ENCODE assay signal across 27 cellular contexts in genomic region chr10:76230866-76231257, GRCh38.
DNase-seq lines count a peak whose midpoint lies in the region; ATAC-seq, FAIRE-seq and TF ChIP-seq lines count a peak whose summit lies in the region.
"Had no signal": no experiment of that assay in that cellular context is flagged by ENCODE, and none has a peak within 500 bp of the region (broad histone marks: within the 10 kb centered on the region; RNA-seq: fewer than 3 reads in every experiment).

No MANE protein-coding gene starts in this region.

- no peak for ATAC-seq in HG03039 (IDR thresholded peaks at IDR 0.05; ENCODE audit: unreplicated experiment)
- ATAC-seq: PC-3, Right ventricle myocardium inferior had no signal

- H3K79me1 ChIP-seq in H9 (ENCODE audit: insufficient read depth, low read depth, low read length, poor library complexity, severe bottlenecking) = no peaks in the 10 kb centered on the region
- H3K79me1 ChIP-seq in H1 (ENCODE audit: low read depth, low read length) = no peaks in the 10 kb centered on the region

- peak overlapping the region in 1 of 2 experiments; percentile 4; a peak in 1 of 5 replicates for H3K4me3 Mint-ChIP-seq in H9
- H3K4me3 Mint-ChIP-seq: activated naive CD8-positive, alpha-beta T cell treated with anti-CD3 and anti-CD28 coated beads, Interleukin-2, amount 10 ng/mL, durations not matched to agents 7 days and 5 days; naive B cell had no signal

- no peak for FAIRE-seq in H1 (lab: Jason Lieb, UNC)
- FAIRE-seq: G401.6 had no signal

- POLR2A ChIA-PET in H1 (lab: Charles Lee; ENCODE audit: partially characterized antibody) = no interaction called here

- H2AFZ ChIP-seq in H9 (ENCODE audit: low read length) (no peak overlapping the region), H1 (ENCODE audit: low read length) (no peak overlapping the region), neural cell (ENCODE audit: low read depth, low read length) (no peak overlapping the region)

- H4K91ac ChIP-seq in H9 (ENCODE audit: insufficient read length, low read depth, low read length) (no peak overlapping the region), H1 (replicated peaks; ENCODE audit: insufficient read length, low read length) (no peak overlapping the region)

- H3K4me2 ChIP-seq in H9 (ENCODE audit: insufficient read depth, insufficient read length, low read length) = no peak overlapping the region
- peak overlapping the region; percentile 17 to 30; a peak in 2 of 4 replicates for H3K4me2 ChIP-seq in H1 (ENCODE audit: insufficient read depth in 1 of 2, low read depth in 2 of 2, low read length in 2 of 2)
- H3K4me2 ChIP-seq in neural cell (ENCODE audit: low read length) = no peak overlapping the region
- H3K4me2 ChIP-seq: BLaER1 treated with 17β-estradiol and CSF1 and Interleukin-3, amounts not matched to agents 10 nM and 100 nM had no signal

- no peaks in the 10 kb centered on the region for H3K9me2 ChIP-seq in neural cell (ENCODE audit: insufficient read depth, low read length)

- H2BK15ac ChIP-seq in H9 (ENCODE audit: low read depth, low read length) (no peak overlapping the region), H1 (ENCODE audit: low read length) (no peak overlapping the region)

- peaks cover 99% of the 10 kb centered on the region for H3K27me3 Mint-ChIP-seq in H9 (ENCODE audit: low read depth)
- H3K27me3 Mint-ChIP-seq: activated naive CD8-positive, alpha-beta T cell treated with anti-CD3 and anti-CD28 coated beads, Interleukin-2, amount 10 ng/mL, durations not matched to agents 7 days and 5 days; naive B cell had no signal

- H4K8ac ChIP-seq in H9 (replicated peaks; ENCODE audit: insufficient read length, low read depth, low read length) = no peak overlapping the region
- no peak overlapping the region for H4K8ac ChIP-seq in H1 (ENCODE audit: extremely low read depth, insufficient read depth, low read length)

- H2AK5ac ChIP-seq in H9 (ENCODE audit: insufficient read length, low read length) (no peak overlapping the region), H1 (ENCODE audit: low read depth, low read length) (no peak overlapping the region)

- H3K27me3 ChIP-seq in H9 (ENCODE audit: insufficient read depth, low read length) (peaks cover 54% of the 10 kb centered on the region), HUES6 (ENCODE audit: control insufficient read depth, insufficient read depth, low read length) (peaks cover 64% of the 10 kb centered on the region; the same call in 1 of the 2 replicates), H1 (replicated peaks in 1 of 4; ENCODE audit: control insufficient read depth in 3 of 4, extremely low read depth in 1 of 4, insufficient read depth in 3 of 4, low read length in 3 of 4) (peaks cover 62 to 88% (median 79%) of the 10 kb centered on the region in 4 experiments), neural cell (ENCODE audit: insufficient read depth, low read depth, low read length) (peaks cover 18% of the 10 kb centered on the region)
- H3K27me3 ChIP-seq: BLaER1 treated with 17β-estradiol and CSF1 and Interleukin-3, amounts not matched to agents 10 nM and 100 nM; colonic mucosa; left lung; tibial artery had no signal

- WGBS in H9 (ENCODE audit: extremely low coverage, insufficient read length, low lambda C conversion rate) = no CpG with 5 or more reads among the region's 1 CpG
- 0% methylated on average over 1 of the region's 1 CpG; no CpG with 5 or more reads in 1 of the 2 experiments for WGBS in H1 (ENCODE audit: extremely low coverage in 1 of 2, insufficient coverage in 1 of 2, insufficient read length in 1 of 2, insufficient replicate concordance in 2 of 2, low coverage in 1 of 2, low lambda C conversion rate in 2 of 2, missing lambda C conversion rate in 1 of 2), 2 experiments

- TF ChIP-seq POLR2A in H1 (IDR thresholded peaks at IDR 0.05; ENCODE audit: control extremely low read depth in 1 of 2, low read depth in 2 of 2, low read length in 2 of 2) = no peak

- H2BK20ac ChIP-seq in H9 (ENCODE audit: low read depth, low read length, poor library complexity, severe bottlenecking) (no peak overlapping the region), H1 (ENCODE audit: low read length) (no peak overlapping the region)

- H4K5ac ChIP-seq in H9 (ENCODE audit: insufficient read length, low read depth, low read length) = no peak overlapping the region
- no peak overlapping the region for H4K5ac ChIP-seq in H1 (ENCODE audit: insufficient read length, low read depth, low read length)

- H3T11ph ChIP-seq in H9 (ENCODE audit: low read length) = no peak overlapping the region

- H2BK120ac ChIP-seq in H9 (ENCODE audit: low read depth, low read length, poor library complexity, severe bottlenecking) (no peak overlapping the region), H1 (replicated peaks; ENCODE audit: low read depth, low read length) (no peak overlapping the region)

- H3K9me3 ChIP-seq in H9 (ENCODE audit: control insufficient read depth, low read depth, low read length) (no peaks in the 10 kb centered on the region), HUES6 (ENCODE audit: control insufficient read depth, insufficient read depth, low read depth, low read length) (peaks cover 7% of the 10 kb centered on the region; the same call in 1 of the 2 replicates), H1 (ENCODE audit: insufficient read depth in 2 of 2, low read depth in 1 of 2, low read length in 1 of 2) (no peaks in the 10 kb centered on the region), neural cell (ENCODE audit: low read length) (no peaks in the 10 kb centered on the region)
- H3K9me3 ChIP-seq: BLaER1 treated with 17β-estradiol and CSF1 and Interleukin-3, amounts not matched to agents 10 nM and 100 nM; colonic mucosa; left lung; tibial artery had no signal

- peaks cover 0 to 2% (median 0%) of the 10 kb centered on the region in 3 experiments; a peak in 2 of 7 replicates for H3K36me3 Mint-ChIP-seq in H9 (ENCODE audit: insufficient read depth in 1 of 3, low read depth in 3 of 3)
- H3K36me3 Mint-ChIP-seq: activated naive CD8-positive, alpha-beta T cell treated with anti-CD3 and anti-CD28 coated beads, Interleukin-2, amount 10 ng/mL, durations not matched to agents 7 days and 5 days; naive B cell had no signal

- no peak overlapping the region for H3K18ac ChIP-seq in H9 (ENCODE audit: insufficient read length, low read depth, low read length)
- H3K18ac ChIP-seq in H1 (ENCODE audit: extremely low read depth, low read length) = no peak overlapping the region

- no peak overlapping the region for H3K4ac ChIP-seq in H9 (ENCODE audit: low read depth, low read length)
- H3K4ac ChIP-seq in H1 (replicated peaks; ENCODE audit: insufficient read length, low read depth, low read length) = no peak overlapping the region

- H3K27ac ChIP-seq in H9 (ENCODE audit: insufficient read length, low read depth, low read length) (no peak overlapping the region), HUES6 (ENCODE audit: low read depth, low read length) (peak overlapping the region; percentile 91), H1 (ENCODE audit: low read depth, low read length) (no peak overlapping the region), neural cell (ENCODE audit: low read length) (no peak overlapping the region)
- H3K27ac ChIP-seq: BLaER1 treated with 17β-estradiol and CSF1 and Interleukin-3, amounts not matched to agents 10 nM and 100 nM; colonic mucosa; left lung; tibial artery had no signal

- TF ChIP-seq RAD21 in H1 (IDR thresholded peaks at IDR 0.05 in 1 of 2, conservative IDR thresholded peaks at IDR 0.05 in 1 of 2; ENCODE audit: low read depth in 2 of 2, low read length in 2 of 2) (no peak), neural cell (conservative IDR thresholded peaks at IDR 0.05) (no peak)

- H3F3A ChIP-seq in neural cell (ENCODE audit: insufficient read depth, low read length, poor library complexity, severe bottlenecking) = no peaks in the 10 kb centered on the region

- H3K14ac ChIP-seq in H9 (ENCODE audit: insufficient read depth, low read length) (no peak overlapping the region), H1 (ENCODE audit: insufficient read length) (no peak overlapping the region)

- peaks cover 1% of the 10 kb centered on the region; the same call in 1 of the 2 replicates for H3K4me1 ChIP-seq in H9 (ENCODE audit: insufficient read depth, low read length)
- H3K4me1 ChIP-seq in HUES6 (ENCODE audit: control insufficient read depth, insufficient read depth, low read length) = peaks cover 48% of the 10 kb centered on the region
- H3K4me1 ChIP-seq in H1 (replicated peaks in 1 of 4; ENCODE audit: control insufficient read depth in 3 of 4, insufficient read depth in 4 of 4, low read length in 3 of 4) = peaks cover 0 to 2% (median 2%) of the 10 kb centered on the region in 4 experiments; a peak in 3 of 7 replicates
- H3K4me1 ChIP-seq: BLaER1 treated with 17β-estradiol and CSF1 and Interleukin-3, amounts not matched to agents 10 nM and 100 nM; colonic mucosa; tibial artery had no signal

- H2BK12ac ChIP-seq in H9 (ENCODE audit: insufficient read length, low read depth, low read length) (no peak overlapping the region), H1 (ENCODE audit: low read depth, low read length) (no peak overlapping the region)

- CTCF ChIA-PET in H1 (lab: Charles Lee; ENCODE audit: partially characterized antibody) = interaction anchor here (0.6 to 0.7 kb wide), 2 partner anchors 84 kb away, joined by 3 to 4 read pairs; no protein-coding TSS in a partner anchor

- H3K9me3 Mint-ChIP-seq in H9 = peaks cover 2 to 7% of the 10 kb centered on the region in 2 experiments; a peak in 2 of 5 replicates

- H3K4me3 ChIP-seq in HUES6 (ENCODE audit: low read depth, low read length) = peak overlapping the region; percentile 24; the same call in 1 of the 2 replicates
- no peak overlapping the region; a peak in 1 of 8 replicates for H3K4me3 ChIP-seq in H1 (ENCODE audit: extremely low read depth in 1 of 4, insufficient read depth in 2 of 4, low read depth in 3 of 4, low read length in 4 of 4)
- H3K4me3 ChIP-seq in neural cell (ENCODE audit: low read length) = peak overlapping the region; percentile 1
- H3K4me3 ChIP-seq: BLaER1 treated with 17β-estradiol and CSF1 and Interleukin-3, amounts not matched to agents 10 nM and 100 nM; colonic mucosa; left lung; tibial artery had no signal

- DNase-seq in H9 (no peak), H1 (ENCODE audit: low read depth in 1 of 2, low spot score in 2 of 2) (no peak), SW 1271 (lab: John Stamatoyannopoulos, UW) (no peak), NCI-H2227 (lab: John Stamatoyannopoulos, UW; ENCODE audit: unreplicated experiment) (no peak)
- DNase-seq: activated CD4-positive, alpha-beta T cell treated with anti-CD3 and anti-CD28 coated beads for 48 hours; activated effector memory CD4-positive, alpha-beta T cell treated with anti-CD3 and anti-CD28 coated beads, Interleukin-2, amount 50 U/mL, for 16 hours; activated naive CD8-positive, alpha-beta T cell treated with anti-CD3 and anti-CD28 coated beads, Interleukin-2, amount 10 ng/mL, durations not matched to agents 7 days and 5 days; aorta; colonic mucosa; effector CD4-positive, alpha-beta T cell; islet precursor cell; left lung; naive B cell; NCI-H1694; NCI-H2171; NCI-H510A; NK-92 treated with Interleukin-12 subunit alpha and Interleukin-12 subunit beta, amount 100 ng/mL, for 24 hours; occipital lobe; PC-3; stimulated activated CD4-positive, alpha-beta T cell treated with anti-CD3 and anti-CD28 coated beads, Interleukin-4, amount 100 ng/mL, for 24 hours; tibial artery had no signal

- no peak overlapping the region for H2BK5ac ChIP-seq in H9 (ENCODE audit: insufficient read length, low read length)
- no peak overlapping the region for H2BK5ac ChIP-seq in H1 (ENCODE audit: low read depth, low read length)

- H3K56ac ChIP-seq in H9 (ENCODE audit: insufficient read length, low read depth, low read length) (no peak overlapping the region), H1 (replicated peaks; ENCODE audit: insufficient read length, low read depth, low read length) (no peak overlapping the region)

- H3K79me2 ChIP-seq in H9 (ENCODE audit: insufficient read depth, low read length) (no peaks in the 10 kb centered on the region), H1 (ENCODE audit: control insufficient read depth in 1 of 2, insufficient read depth in 2 of 2, low read length in 2 of 2) (no peaks in the 10 kb centered on the region), neural cell (replicated peaks; ENCODE audit: insufficient read depth, low read length) (no peaks in the 10 kb centered on the region)

- peaks cover 33 to 54% of the 10 kb centered on the region in 2 experiments for H3K4me1 Mint-ChIP-seq in H9
- H3K4me1 Mint-ChIP-seq: activated naive CD8-positive, alpha-beta T cell treated with anti-CD3 and anti-CD28 coated beads, Interleukin-2, amount 10 ng/mL, durations not matched to agents 7 days and 5 days; naive B cell had no signal

- H3K23ac ChIP-seq in H9 (ENCODE audit: insufficient read length, low read depth, low read length) (no peak overlapping the region), H1 (ENCODE audit: insufficient read length) (no peak overlapping the region)

- TF ChIP-seq EP300 in H1 (IDR thresholded peaks at IDR 0.05; ENCODE audit: borderline replicate concordance in 1 of 2, low read depth in 2 of 2, low read length in 2 of 2) (no peak), neural cell (conservative IDR thresholded peaks at IDR 0.05; ENCODE audit: poor library complexity, severe bottlenecking) (no peak)

- peak overlapping the region; percentile 31 to 64 (median 54); a peak in 4 of 7 replicates for H3K27ac Mint-ChIP-seq in H9
- H3K27ac Mint-ChIP-seq: activated naive CD8-positive, alpha-beta T cell treated with anti-CD3 and anti-CD28 coated beads, Interleukin-2, amount 10 ng/mL, durations not matched to agents 7 days and 5 days; naive B cell had no signal

- H3K23me2 ChIP-seq in H9 (ENCODE audit: insufficient read length, low read depth, low read length, poor library complexity, severe bottlenecking) (no peaks in the 10 kb centered on the region), H1 (ENCODE audit: low read depth, low read length) (no peaks in the 10 kb centered on the region)

- H4K20me1 ChIP-seq in H9 (ENCODE audit: control insufficient read depth, insufficient read depth, insufficient read length) (no peaks in the 10 kb centered on the region), H1 (replicated peaks in 1 of 2; ENCODE audit: control insufficient read depth in 1 of 2, insufficient read depth in 2 of 2, low read length in 2 of 2) (peaks cover 5 to 8% of the 10 kb centered on the region in 2 experiments), neural cell (ENCODE audit: insufficient read depth) (no peaks in the 10 kb centered on the region)
- H4K20me1 ChIP-seq: BLaER1 treated with 17β-estradiol and CSF1 and Interleukin-3, amounts not matched to agents 10 nM and 100 nM had no signal

- no peak for TF ChIP-seq CTCF in H9 (conservative IDR thresholded peaks at IDR 0.05)
- TF ChIP-seq CTCF in H1 (IDR thresholded peaks at IDR 0.05; ENCODE audit: control extremely low read depth in 1 of 3, insufficient read depth in 1 of 3, low read depth in 1 of 3, low read length in 3 of 3) = no peak
- TF ChIP-seq CTCF in neural cell (IDR thresholded peaks at IDR 0.05; ENCODE audit: poor library complexity, severe bottlenecking) = no peak

- no peaks in the 10 kb centered on the region for H3K36me3 ChIP-seq in HUES6 (ENCODE audit: control insufficient read depth, insufficient read depth, low read length)
- peaks cover 0 to 4% (median 0%) of the 10 kb centered on the region in 4 experiments; a peak in 1 of 8 replicates for H3K36me3 ChIP-seq in H1 (ENCODE audit: control insufficient read depth in 2 of 4, insufficient read depth in 4 of 4, low read length in 3 of 4)
- no peaks in the 10 kb centered on the region for H3K36me3 ChIP-seq in neural cell (ENCODE audit: insufficient read depth, low read length)
- H3K36me3 ChIP-seq: BLaER1 treated with 17β-estradiol and CSF1 and Interleukin-3, amounts not matched to agents 10 nM and 100 nM; colonic mucosa; left lung; tibial artery had no signal

- H3K9ac ChIP-seq in H9 (ENCODE audit: extremely low read depth, insufficient read length, low read length) (no peak overlapping the region), HUES6 (ENCODE audit: low read length) (peak overlapping the region; percentile 81), H1 (replicated peaks in 1 of 4; ENCODE audit: extremely low read depth in 1 of 4, low read depth in 3 of 4, low read length in 3 of 4) (no peak overlapping the region), neural cell (ENCODE audit: low read length) (no peak overlapping the region)
- H3K9ac ChIP-seq: BLaER1 treated with 17β-estradiol and CSF1 and Interleukin-3, amounts not matched to agents 10 nM and 100 nM had no signal

Comparison
In these comparisons a context has a peak if more than half of its experiments do, and no peak if none do; other contexts are left out.
1. H3K4me2 ChIP-seq: peak in H1 (2 of 2); none in H9 (single experiment) and neural cell (single experiment).
2. H3K4me3 ChIP-seq: peak in HUES6 (single experiment) and neural cell (single experiment); none in H1 (0 of 4).